Comparison of ENCODE assay signal across 23 cellular contexts in the genomic region with DNA sequence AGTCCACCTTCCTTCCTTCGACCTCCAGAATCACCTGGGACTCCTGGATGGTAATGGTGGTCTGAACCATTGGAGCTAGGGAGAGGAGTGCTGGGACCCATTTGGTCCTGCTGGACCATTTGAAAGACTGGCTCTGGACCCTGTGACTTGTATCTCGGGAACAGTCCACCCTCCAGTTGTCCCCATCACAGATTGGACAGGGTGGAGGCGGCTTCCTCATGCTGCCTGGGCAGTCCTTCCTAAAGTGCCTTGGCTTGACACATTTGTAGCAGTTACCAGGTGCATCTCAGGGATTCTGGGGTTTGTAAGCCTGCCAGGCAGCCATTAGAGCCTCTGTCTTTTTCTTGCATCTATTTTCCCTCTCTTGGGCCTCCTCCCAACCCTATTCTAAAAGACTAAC.
"Had no signal": no experiment of that assay in that cellular context is flagged by ENCODE, and none has a peak within 500 bp of the region (broad histone marks: within the 10 kb centered on the region; RNA-seq: fewer than 3 reads in every experiment).

No MANE protein-coding gene starts in this region.

- DNase-seq: stimulated activated CD4-positive, alpha-beta T cell treated with anti-CD3 and anti-CD28 coated beads, Interleukin-2, amount 100 ng/mL, for 48 hours; stimulated activated CD4-positive, alpha-beta T cell treated with anti-CD3 and anti-CD28 coated beads, Interleukin-4, amount 100 ng/mL, for 1 hour; stimulated activated CD4-positive, alpha-beta T cell treated with anti-CD3 and anti-CD28 coated beads, Interleukin-4, amount 100 ng/mL, for 24 hours; stimulated activated CD4-positive, alpha-beta T cell treated with anti-CD3 and anti-CD28 coated beads, Interleukin-4, amount 100 ng/mL, for 4 hours; stimulated activated CD8-positive, alpha-beta memory T cell treated with anti-CD3 and anti-CD28 coated beads, Interleukin-4, amount 100 ng/mL, for 48 hours; stimulated activated naive B cell treated with anti-CD40 and anti-IgM and Interleukin-4, amounts not matched to agents 10 μg/mL and 1 μg/mL and 100 μg/mL, for 72 hours; stimulated activated naive CD4-positive, alpha-beta T cell; stimulated activated naive CD4-positive, alpha-beta T cell treated with Interleukin-2 at 50 U/mL for 16 hours; stimulated activated naive CD8-positive, alpha-beta T cell treated with anti-CD3 and anti-CD28 coated beads, Interleukin-15, amount 100 ng/mL, for 72 hours; stimulated activated naive CD8-positive, alpha-beta T cell treated with anti-CD3 and anti-CD28 coated beads, Interleukin-15, Interleukin-2, amounts not matched to agents 100 U/mL and 50 U/mL, for 24 hours; stomach; substantia nigra; testis; thyroid gland; tibial artery; transverse colon; trophoblast cell; upper lobe of left lung; upper lobe of right lung; uterus had no signal

- ATAC-seq: stimulated activated memory B cell treated with anti-CD40 and anti-IgM and Interleukin-4, amounts not matched to agents 10 μg/mL and 1 μg/mL and 100 μg/mL, for 72 hours; stimulated activated naive CD8-positive, alpha-beta T cell treated with anti-CD3 and anti-CD28 coated beads, Interleukin-15, amount 100 ng/mL, for 72 hours; stimulated activated naive CD8-positive, alpha-beta T cell treated with anti-CD3 and anti-CD28 coated beads, Interleukin-15, Interleukin-2, amounts not matched to agents 100 U/mL and 50 U/mL, for 24 hours; upper lobe of right lung had no signal

- H3K4me3 Mint-ChIP-seq: stimulated activated memory B cell treated with anti-CD40 and anti-IgM and Interleukin-4, amounts not matched to agents 10 μg/mL and 1 μg/mL and 100 μg/mL, for 72 hours; stimulated activated naive B cell treated with anti-CD40 and anti-IgM and Interleukin-4, amounts not matched to agents 10 μg/mL and 1 μg/mL and 100 μg/mL, for 72 hours; stimulated activated naive CD8-positive, alpha-beta T cell treated with anti-CD3 and anti-CD28 coated beads, Interleukin-15, amount 100 ng/mL, for 72 hours; stimulated activated naive CD8-positive, alpha-beta T cell treated with anti-CD3 and anti-CD28 coated beads, Interleukin-15, Interleukin-2, amounts not matched to agents 100 ng/mL and 50 ng/mL, for 24 hours; type B pancreatic cell had no signal

- H3K4me1 Mint-ChIP-seq: stimulated activated memory B cell treated with anti-CD40 and anti-IgM and Interleukin-4, amounts not matched to agents 10 μg/mL and 1 μg/mL and 100 μg/mL, for 72 hours; stimulated activated naive B cell treated with anti-CD40 and anti-IgM and Interleukin-4, amounts not matched to agents 10 μg/mL and 1 μg/mL and 100 μg/mL, for 72 hours; stimulated activated naive CD8-positive, alpha-beta T cell treated with anti-CD3 and anti-CD28 coated beads, Interleukin-15, amount 100 ng/mL, for 72 hours had no signal

- H3K9me3 Mint-ChIP-seq: stimulated activated memory B cell treated with anti-CD40 and anti-IgM and Interleukin-4, amounts not matched to agents 10 μg/mL and 1 μg/mL and 100 μg/mL, for 72 hours had no signal

- H3K36me3 Mint-ChIP-seq: stimulated activated memory B cell treated with anti-CD40 and anti-IgM and Interleukin-4, amounts not matched to agents 10 μg/mL and 1 μg/mL and 100 μg/mL, for 72 hours; stimulated activated naive B cell treated with anti-CD40 and anti-IgM and Interleukin-4, amounts not matched to agents 10 μg/mL and 1 μg/mL and 100 μg/mL, for 72 hours had no signal

- H3K27ac Mint-ChIP-seq: stimulated activated memory B cell treated with anti-CD40 and anti-IgM and Interleukin-4, amounts not matched to agents 10 μg/mL and 1 μg/mL and 100 μg/mL, for 72 hours; stimulated activated naive B cell treated with anti-CD40 and anti-IgM and Interleukin-4, amounts not matched to agents 10 μg/mL and 1 μg/mL and 100 μg/mL, for 72 hours; stimulated activated naive CD8-positive, alpha-beta T cell treated with anti-CD3 and anti-CD28 coated beads, Interleukin-15, amount 100 ng/mL, for 72 hours; stimulated activated naive CD8-positive, alpha-beta T cell treated with anti-CD3 and anti-CD28 coated beads, Interleukin-15, Interleukin-2, amounts not matched to agents 100 ng/mL and 50 ng/mL, for 24 hours; type B pancreatic cell had no signal
